Comparison of ENCODE assay signal across 22 cellular contexts in the genomic region with DNA sequence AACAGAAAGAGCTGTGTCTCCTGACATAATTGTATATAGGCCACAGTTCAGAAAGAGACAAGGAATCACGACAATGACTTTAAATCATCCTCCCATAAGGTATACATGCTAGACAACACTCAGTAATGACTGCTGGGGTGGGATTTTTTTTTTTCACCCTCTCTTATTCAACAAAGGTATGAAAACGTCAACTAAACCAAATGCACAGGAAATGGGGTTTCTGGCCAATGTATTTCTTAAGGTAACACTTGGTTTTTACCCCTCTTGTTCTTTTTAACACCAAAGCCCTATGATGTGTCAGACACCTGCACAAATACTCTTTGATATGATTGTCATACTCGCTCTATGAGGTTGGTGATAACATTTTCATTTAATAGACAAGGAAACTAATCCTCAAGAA.
DNase-seq lines count a peak whose midpoint lies in the region; ATAC-seq and TF ChIP-seq lines count a peak whose summit lies in the region.
"Had no signal": no experiment of that assay in that cellular context is flagged by ENCODE, and none has a peak within 500 bp of the region (broad histone marks: within the 10 kb centered on the region; RNA-seq: fewer than 3 reads in every experiment).

No MANE protein-coding gene starts in this region.

- peak overlapping the region; percentile 16 to 97 (median 95) for H3K27ac Mint-ChIP-seq in CD8-positive, alpha-beta memory T cell
- H3K27ac Mint-ChIP-seq in naive thymus-derived CD8-positive, alpha-beta T cell, result peak overlapping the region; percentile 44 to 96 (median 90)
- H3K27ac Mint-ChIP-seq: activated naive CD4-positive, alpha-beta T cell treated with anti-CD3 and anti-CD28 coated beads, Interleukin-2, amount 50 U/mL, for 24 hours; type B pancreatic cell had no signal

- peaks cover 0 to 5% of the 10 kb centered on the region in 2 donors for H3K27me3 Mint-ChIP-seq in CD8-positive, alpha-beta memory T cell
- H3K27me3 Mint-ChIP-seq in naive thymus-derived CD8-positive, alpha-beta T cell, result peaks cover 0 to 7% (median 2%) of the 10 kb centered on the region in 5 donors
- H3K27me3 Mint-ChIP-seq: activated naive CD4-positive, alpha-beta T cell treated with anti-CD3 and anti-CD28 coated beads, Interleukin-2, amount 50 U/mL, for 24 hours had no signal

- peak overlapping the region; percentile 52 for H3K27ac ChIP-seq in CD8-positive, alpha-beta memory T cell (ENCODE audit: low read depth, low read length)
- H3K27ac ChIP-seq: gastrocnemius medialis, lower lobe of right lung had no signal

- peaks cover 15% of the 10 kb centered on the region for H3K4me1 ChIP-seq in CD8-positive, alpha-beta memory T cell (ENCODE audit: insufficient read depth, low read length)
- H3K4me1 ChIP-seq: esophagus squamous epithelium, gastrocnemius medialis, lower lobe of right lung had no signal

- peaks cover 0 to 11% (median 0%) of the 10 kb centered on the region in 3 donors for H3K36me3 Mint-ChIP-seq in CD8-positive, alpha-beta memory T cell
- H3K36me3 Mint-ChIP-seq in naive thymus-derived CD8-positive, alpha-beta T cell, result peaks cover 0 to 7% (median 2%) of the 10 kb centered on the region in 3 donors
- H3K36me3 Mint-ChIP-seq: activated naive CD4-positive, alpha-beta T cell treated with anti-CD3 and anti-CD28 coated beads, Interleukin-2, amount 50 U/mL, for 24 hours; type B pancreatic cell had no signal

- H3K4me1 Mint-ChIP-seq in CD8-positive, alpha-beta memory T cell, result peaks cover 23 to 32% (median 23%) of the 10 kb centered on the region in 3 donors
- peaks cover 15 to 29% (median 22%) of the 10 kb centered on the region in 4 donors for H3K4me1 Mint-ChIP-seq in naive thymus-derived CD8-positive, alpha-beta T cell

- H3K27me3 ChIP-seq in CD8-positive, alpha-beta memory T cell (ENCODE audit: insufficient read depth, low read length, poor library complexity, severe bottlenecking), result no peaks in the 10 kb centered on the region
- H3K27me3 ChIP-seq: esophagus squamous epithelium, gastrocnemius medialis had no signal

- no peak for TF ChIP-seq CTCF in lower leg skin (IDR thresholded peaks at IDR 0.05)

- H3K9me3 Mint-ChIP-seq in CD8-positive, alpha-beta memory T cell, result peaks cover 0 to 12% (median 4%) of the 10 kb centered on the region in 5 donors
- peaks cover 0 to 12% (median 6%) of the 10 kb centered on the region in 9 donors for H3K9me3 Mint-ChIP-seq in naive thymus-derived CD8-positive, alpha-beta T cell
- H3K9me3 Mint-ChIP-seq: activated naive CD4-positive, alpha-beta T cell treated with anti-CD3 and anti-CD28 coated beads, Interleukin-2, amount 50 U/mL, for 24 hours had no signal

- CTCF ChIA-PET in CD8-positive, alpha-beta memory T cell (lab: Charles Lee), result no interaction called here

- TF ChIP-seq POLR2A in lower leg skin (IDR thresholded peaks at IDR 0.05), result no peak

- H3K4me3 Mint-ChIP-seq in CD8-positive, alpha-beta memory T cell, result peak overlapping the region; percentile 28 to 83 (median 67)
- peak overlapping the region; percentile 38 to 79 (median 62) for H3K4me3 Mint-ChIP-seq in naive thymus-derived CD8-positive, alpha-beta T cell
- H3K4me3 Mint-ChIP-seq: activated naive CD4-positive, alpha-beta T cell treated with anti-CD3 and anti-CD28 coated beads, Interleukin-2, amount 50 U/mL, for 24 hours; type B pancreatic cell had no signal

- peak overlapping the region; percentile 21 for H3K4me3 ChIP-seq in CD8-positive, alpha-beta memory T cell (ENCODE audit: low read length)
- H3K4me3 ChIP-seq in lower leg skin (ENCODE audit: low read depth, poor library complexity, severe bottlenecking), result no peak overlapping the region
- H3K4me3 ChIP-seq: esophagus squamous epithelium, gastrocnemius medialis, GM12878, lower lobe of right lung, smooth muscle cell had no signal

- DNase-seq in activated CD4-positive, CD25-positive, alpha-beta regulatory T cell (lab: John Stamatoyannopoulos, UW), result no peak
- peak in 2 of 5 donors; percentile 79 to 80 for DNase-seq in CD8-positive, alpha-beta memory T cell
- DNase-seq in central memory CD4-positive, alpha-beta T cell, result peak; percentile 31
- DNase-seq in naive thymus-derived CD8-positive, alpha-beta T cell, result peak in 6 of 10 donors; percentile 18 to 87 (median 70)
- DNase-seq in lower leg skin (ENCODE audit: low spot score in 2 of 2) (no peak), hypothalamus (lab: John Stamatoyannopoulos, UW) (no peak)
- DNase-seq: AML-193; COR-L47; DND-41; esophagus squamous epithelium; gastrocnemius medialis; islet precursor cell; KG1; lower lobe of right lung; occipital lobe; stimulated activated naive CD4-positive, alpha-beta T cell treated with Interleukin-2 at 50 U/mL for 16 hours had no signal

- intact Hi-C loops in lower leg skin (cut with DNase I; ENCODE audit: low total_unique reads), result no loop called here

- H3K9me3 ChIP-seq in CD8-positive, alpha-beta memory T cell (ENCODE audit: low read length), result no peaks in the 10 kb centered on the region
- H3K9me3 ChIP-seq: esophagus squamous epithelium, gastrocnemius medialis, lower lobe of right lung had no signal

- WGBS in lower leg skin, 2 donors, result 73 to 79% methylated on average over 3 of the region's 3 CpGs

- POLR2A ChIA-PET in CD8-positive, alpha-beta memory T cell (lab: Charles Lee), result no interaction called here
- POLR2A ChIA-PET in naive thymus-derived CD8-positive, alpha-beta T cell (lab: Charles Lee), result interaction anchor here (0.7 kb wide), 1 partner anchor 20 kb away, joined by 3 read pairs; no protein-coding TSS in a partner anchor

- H3K36me3 ChIP-seq in CD8-positive, alpha-beta memory T cell (ENCODE audit: insufficient read depth, low read length), result no peaks in the 10 kb centered on the region
- H3K36me3 ChIP-seq: esophagus squamous epithelium, gastrocnemius medialis, lower lobe of right lung had no signal

- peak; percentile 62 to 65 for ATAC-seq in activated CD4-positive, CD25-positive, alpha-beta regulatory T cell treated with anti-CD3 and anti-CD28 coated beads, Interleukin-2, amount 50 U/mL, for 24 hours
- peak; percentile 85 to 93 for ATAC-seq in naive thymus-derived CD8-positive, alpha-beta T cell
- ATAC-seq in HG02763 (IDR thresholded peaks at IDR 0.05; ENCODE audit: unreplicated experiment), result no peak
- ATAC-seq: gastrocnemius medialis, GM12878, lower lobe of right lung had no signal

Comparison
In these comparisons a context has a peak if more than half of its experiments do, and no peak if none do; other contexts are left out.
1. DNase-seq: peak in central memory CD4-positive, alpha-beta T cell (single experiment) and naive thymus-derived CD8-positive, alpha-beta T cell (6 of 10); none in activated CD4-positive, CD25-positive, alpha-beta regulatory T cell (0 of 4), lower leg skin (0 of 2) and hypothalamus (0 of 51).